ENCODE assay signal across 24 cellular contexts in genomic region chr1:20199840-20200239, GRCh38. TPM values are rescaled to one million over a fixed set of nuclear protein-coding genes. Genes with fewer than 3 reads are reported as not detected.
DNase-seq lines count a peak whose midpoint lies in the region; ATAC-seq and TF ChIP-seq lines count a peak whose summit lies in the region.
"Had no signal": no experiment of that assay in that cellular context is flagged by ENCODE, and none has a peak within 500 bp of the region (broad histone marks: within the 10 kb centered on the region; RNA-seq: fewer than 3 reads in every experiment).

No MANE protein-coding gene starts in this region.

- TF ChIP-seq POLR2A in sigmoid colon (IDR thresholded peaks at IDR 0.05): no peak

- H3K27me3 Mint-ChIP-seq in endodermal cell (ENCODE audit: insufficient read depth): peaks cover 11% of the 10 kb centered on the region

- H4K20me1 ChIP-seq in OCI-LY7 (ENCODE audit: insufficient read depth, low read length): no peaks in the 10 kb centered on the region
- H4K20me1 ChIP-seq: BLaER1 had no signal

- no peaks in the 10 kb centered on the region for H3K79me2 ChIP-seq in OCI-LY7 (ENCODE audit: insufficient read depth, low read depth, low read length)

- H2AFZ ChIP-seq in OCI-LY7 (ENCODE audit: low read length): peak overlapping the region; percentile 38; the same call in 1 of the 2 replicates

- H3K4me3 ChIP-seq in OCI-LY7 (ENCODE audit: low read depth, low read length, poor library complexity, severe bottlenecking): peak overlapping the region; percentile 39
- peak overlapping the region; percentile 51 for H3K4me3 ChIP-seq in endodermal cell (ENCODE audit: low read length)
- no peak overlapping the region for H3K4me3 ChIP-seq in sigmoid colon
- H3K4me3 ChIP-seq: BLaER1, GM12878 had no signal

- peak overlapping the region; percentile 61 for H3K4me2 ChIP-seq in OCI-LY7 (ENCODE audit: low read length)
- H3K4me2 ChIP-seq: BLaER1 had no signal

- TF ChIP-seq CTCF in OCI-LY7 (conservative IDR thresholded peaks at IDR 0.05; ENCODE audit: low read length) (no peak), endodermal cell (conservative IDR thresholded peaks at IDR 0.05) (no peak), sigmoid colon (IDR thresholded peaks at IDR 0.05) (no peak)

- no peaks in the 10 kb centered on the region for H3K36me3 ChIP-seq in OCI-LY7 (ENCODE audit: insufficient read depth, low read length)
- no peaks in the 10 kb centered on the region for H3K36me3 ChIP-seq in endodermal cell (ENCODE audit: control insufficient read depth, insufficient read depth, low read length)
- H3K36me3 ChIP-seq in sigmoid colon: no peaks in the 10 kb centered on the region
- H3K36me3 ChIP-seq: BE2C, BLaER1 had no signal

- DNase-seq in left ventricle myocardium superior (no peak), Right ventricle myocardium inferior (ENCODE audit: missing footprints) (no peak), OCI-LY7 (ENCODE audit: low spot score) (no peak), endodermal cell (no peak), sigmoid colon (no peak), C1 segment of cervical spinal cord (lab: John Stamatoyannopoulos, UW) (no peak), kidney glomerular epithelial cell (lab: John Stamatoyannopoulos, UW) (no peak)
- DNase-seq: 8988T; ACHN; BE2C; Caco-2; CD4-positive, alpha-beta T cell; CD8-positive, alpha-beta T cell; DMS79 treated with DMSO at 0.1 percent for 48 hours; EL; GDM1 had no signal

- CTCF ChIA-PET in OCI-LY7 (lab: Charles Lee; ENCODE audit: unreplicated experiment): no interaction called here

- POLR2A ChIA-PET in OCI-LY7 (lab: Charles Lee): interaction anchor here (0.6 to 1.5 kb wide), 4 partner anchors 11 to 38 kb away, joined by 3 to 6 read pairs (median 3); no protein-coding TSS in a partner anchor

- peaks cover 24% of the 10 kb centered on the region for H3K4me1 Mint-ChIP-seq in endodermal cell

- H3K9me3 Mint-ChIP-seq in endodermal cell: no peaks in the 10 kb centered on the region
- H3K9me3 Mint-ChIP-seq: CD4-positive, alpha-beta T cell; CD8-positive, alpha-beta T cell had no signal

- peak; percentile 33 for ATAC-seq in left ventricle myocardium superior
- ATAC-seq in Right ventricle myocardium inferior: no peak
- ATAC-seq: CD8-positive, alpha-beta T cell; GM12878 had no signal

- no peak overlapping the region for H3K4me3 Mint-ChIP-seq in endodermal cell
- H3K4me3 Mint-ChIP-seq: CD4-positive, alpha-beta T cell; CD8-positive, alpha-beta T cell had no signal

- H3K27me3 ChIP-seq in endodermal cell (ENCODE audit: control insufficient read depth, insufficient read depth, low read length, poor library complexity, severe bottlenecking) (no peaks in the 10 kb centered on the region), sigmoid colon (no peaks in the 10 kb centered on the region)
- H3K27me3 ChIP-seq: BE2C, BLaER1 had no signal

- H3K4me1 ChIP-seq in OCI-LY7 (ENCODE audit: insufficient read depth, low read length, poor library complexity, severe bottlenecking): peaks cover 67% of the 10 kb centered on the region
- peaks cover 6% of the 10 kb centered on the region for H3K4me1 ChIP-seq in endodermal cell (ENCODE audit: control insufficient read depth, insufficient read depth, low read length)
- peaks cover 0 to 11% (median 6%) of the 10 kb centered on the region in 4 donors for H3K4me1 ChIP-seq in sigmoid colon
- H3K4me1 ChIP-seq: BE2C, Caco-2 had no signal

- peak overlapping the region; percentile 83 for H3K27ac ChIP-seq in OCI-LY7 (ENCODE audit: low read depth, low read length, poor library complexity, severe bottlenecking)
- H3K27ac ChIP-seq in endodermal cell (ENCODE audit: low read depth, low read length): no peak overlapping the region
- no peak overlapping the region for H3K27ac ChIP-seq in sigmoid colon
- H3K27ac ChIP-seq: BLaER1, C4-2B had no signal

- no peak overlapping the region for H3K9ac ChIP-seq in endodermal cell (ENCODE audit: extremely low read depth, low read length, poor library complexity, severe bottlenecking)
- H3K9ac ChIP-seq: BLaER1 had no signal

- no peaks in the 10 kb centered on the region for H3K36me3 Mint-ChIP-seq in endodermal cell (ENCODE audit: low read depth)
- H3K36me3 Mint-ChIP-seq: CD8-positive, alpha-beta T cell had no signal

- intact Hi-C loops in left ventricle myocardium superior (cut with micrococcal nuclease): no loop called here
- intact Hi-C loops in Right ventricle myocardium inferior (cut with DNase I): loop anchor here (5.0 kb wide), 1 partner anchor 98 kb away; no protein-coding TSS in a partner anchor
- intact Hi-C loops in OCI-LY7 (cut with micrococcal nuclease; ENCODE audit: unreplicated experiment): no loop called here
- intact Hi-C loops in sigmoid colon (cut with DNase I): loop anchor here (5.0 kb wide), 1 partner anchor 48 kb away; no protein-coding TSS in a partner anchor

- TF ChIP-seq EP300 in sigmoid colon (IDR thresholded peaks at IDR 0.05): no peak

- BruUV-seq in OCI-LY7 (replicated peaks; lab: Mats Ljungman, UMichigan): no TSS peak

- H3K9me2 ChIP-seq in OCI-LY7 (ENCODE audit: insufficient read depth, low read length): no peaks in the 10 kb centered on the region

- WGBS in endodermal cell (ENCODE audit: insufficient coverage in 1 of 2, insufficient read length in 1 of 2), 2 experiments: 67 to 97% methylated on average over 1 to 2 of the region's 2 CpGs
- WGBS in sigmoid colon, 2 donors: 69 to 80% methylated on average over 2 of the region's 2 CpGs

- no peak overlapping the region for H3K27ac Mint-ChIP-seq in endodermal cell
- H3K27ac Mint-ChIP-seq: CD4-positive, alpha-beta T cell; CD8-positive, alpha-beta T cell had no signal

- H3K9me3 ChIP-seq in OCI-LY7 (ENCODE audit: low read length): no peaks in the 10 kb centered on the region
- no peaks in the 10 kb centered on the region for H3K9me3 ChIP-seq in endodermal cell (ENCODE audit: control insufficient read depth, low read length)
- H3K9me3 ChIP-seq in sigmoid colon: no peaks in the 10 kb centered on the region
- H3K9me3 ChIP-seq: BE2C, BLaER1, Caco-2 had no signal

RNA-seq across cellular contexts. Expression of gene PLA2G2C, which starts 13.5 kb away (rescaled TPM):
- total RNA-seq in left ventricle myocardium superior: not detected
- total RNA-seq in Right ventricle myocardium inferior: not detected
- total RNA-seq in OCI-LY7 (2014; rRNA removed; shearing (Covaris generic)): 0.44 TPM in 1 of 2 replicates, not detected in the other
- total RNA-seq in OCI-LY7 (2022): 0.57 and 0.83 TPM in 2 replicates
- total RNA-seq in endodermal cell: not detected
- polyA plus RNA-seq in endodermal cell (2013, experiment 1 of 2): not detected
- not detected for polyA plus RNA-seq in endodermal cell (2013, experiment 2 of 2)
- total RNA-seq in sigmoid colon: 1 to 10 TPM in 3 of 4 donors, under 1 TPM in 1; 0.82 to 5.5 (median 1.5) TPM
- under 1 TPM in 1 of 3 donors, not detected in 2; 0.09 TPM for polyA plus RNA-seq in sigmoid colon
- total RNA-seq: A673; Caco-2; Calu3; CD4-positive, alpha-beta T cell; CD8-positive, alpha-beta T cell; Daoy; G401; GM12878 had no signal
- polyA plus RNA-seq: AG04450 had no signal

RNA-seq across cellular contexts. Expression of gene UBXN10, which starts 13.9 kb away (rescaled TPM):
- total RNA-seq in left ventricle myocardium superior (0.92 TPM), Right ventricle myocardium inferior (1.9 TPM), OCI-LY7 (2022) (0.35 and 0.42 TPM in 2 replicates), endodermal cell (1 to 10 TPM; 1.7 to 2.6 TPM), sigmoid colon (10 to 100 TPM; 14.6 to 25.0 (median 23.1) TPM)
- total RNA-seq in OCI-LY7 (2014; rRNA removed; shearing (Covaris generic)): 0.28 and 0.50 TPM in 2 replicates
- 1.1 TPM for polyA plus RNA-seq in endodermal cell (2013, experiment 1 of 2)
- 1.0 TPM for polyA plus RNA-seq in endodermal cell (2013, experiment 2 of 2)
- 1 to 10 TPM; 2.9 to 7.8 (median 3.7) TPM for polyA plus RNA-seq in sigmoid colon
- total RNA-seq: A673, GM12878 had no signal
- polyA plus RNA-seq: AG04450 had no signal

Comparison
In these comparisons a context has a peak if more than half of its experiments do, and no peak if none do; other contexts are left out.
1. intact Hi-C loops: an anchor here in Right ventricle myocardium inferior (5.0 kb wide) and sigmoid colon (5.0 kb wide); none called in left ventricle myocardium superior and OCI-LY7.
2. H3K4me3 ChIP-seq: peak in OCI-LY7 (single experiment) and endodermal cell (single experiment); none in sigmoid colon (0 of 4).